In genomic region chr4:64713256-64713840, GRCh38 we compare ENCODE assay signal across 7 cellular contexts.
DNase-seq lines count a peak whose midpoint lies in the region; ATAC-seq, FAIRE-seq and TF ChIP-seq lines count a peak whose summit lies in the region.

No MANE protein-coding gene starts in this region.

- TF ChIP-seq POLR2A in H54 (IDR thresholded peaks at IDR 0.05; ENCODE audit: low read depth, low read length): no peak

- H3K4me1 Mint-ChIP-seq in brain (peaks cover 4% of the 10 kb centered on the region), neural progenitor cell (peaks cover 3% of the 10 kb centered on the region)

- no peaks in the 10 kb centered on the region for H3K4me1 ChIP-seq in neural progenitor cell

- DNase-seq in GM10266 (ENCODE audit: extremely low spot score): peak; percentile 14
- DNase-seq in MV-4-11 (lab: John Stamatoyannopoulos, UW): peak; percentile 3
- DNase-seq in neural progenitor cell (ENCODE audit: low spot score): peak; percentile 23
- no peak for DNase-seq in effector CD4-positive, alpha-beta T cell
- no peak for DNase-seq in H54 (ENCODE audit: insufficient read length, low spot score)

- H3K4me3 Mint-ChIP-seq in brain (no peak overlapping the region), neural progenitor cell (no peak overlapping the region)

- H4K20me1 ChIP-seq in neural progenitor cell (ENCODE audit: low read depth): no peaks in the 10 kb centered on the region

- no peak overlapping the region for H3K4me2 ChIP-seq in neural progenitor cell

- no peak overlapping the region for H3K4me3 ChIP-seq in neural progenitor cell

- H3K9me3 Mint-ChIP-seq in brain (peaks cover 0 to 4% (median 3%) of the 10 kb centered on the region in 5 experiments), neural progenitor cell (no peaks in the 10 kb centered on the region)

- H3K27me3 Mint-ChIP-seq in brain: no peaks in the 10 kb centered on the region
- H3K27me3 Mint-ChIP-seq in neural progenitor cell (ENCODE audit: insufficient read depth, low read depth): no peaks in the 10 kb centered on the region

- H3F3A ChIP-seq in neural progenitor cell (ENCODE audit: low read depth): no peaks in the 10 kb centered on the region

- no peaks in the 10 kb centered on the region for H3K9me3 ChIP-seq in neural progenitor cell (ENCODE audit: low read depth)

- peak; percentile 61 for TF ChIP-seq CTCF in GM10266 (IDR thresholded peaks at IDR 0.05; ENCODE audit: control insufficient read depth, insufficient read depth, low read depth, missing control alignments)
- TF ChIP-seq CTCF in brain (conservative IDR thresholded peaks at IDR 0.05): peak; percentile 49 to 69
- TF ChIP-seq CTCF in neural progenitor cell (IDR thresholded peaks at IDR 0.05): peak; percentile 71

- H3K27ac Mint-ChIP-seq in brain (peak overlapping the region in 1 of 5 experiments; percentile 8), neural progenitor cell (no peak overlapping the region)

- H3K36me3 Mint-ChIP-seq in brain: no peaks in the 10 kb centered on the region
- H3K36me3 Mint-ChIP-seq in neural progenitor cell: no peaks in the 10 kb centered on the region

- no peaks in the 10 kb centered on the region for H3K27me3 ChIP-seq in neural progenitor cell

- H3K9ac ChIP-seq in neural progenitor cell: no peak overlapping the region

- FAIRE-seq in H54 (lab: Jason Lieb, UNC): no peak

- H3K79me2 ChIP-seq in neural progenitor cell (ENCODE audit: low read depth): no peaks in the 10 kb centered on the region

- ATAC-seq in GM21825 (IDR thresholded peaks at IDR 0.05; ENCODE audit: unreplicated experiment): peak; percentile 63

- no peak overlapping the region for H2AFZ ChIP-seq in neural progenitor cell (replicated peaks)

- no peaks in the 10 kb centered on the region for H3K36me3 ChIP-seq in neural progenitor cell

- H3K27ac ChIP-seq in neural progenitor cell: no peak overlapping the region

Comparison
In these comparisons a context has a peak if more than half of its experiments do, and no peak if none do; other contexts are left out.
1. DNase-seq: peak in GM10266 (single experiment), MV-4-11 (single experiment) and neural progenitor cell (single experiment); none in effector CD4-positive, alpha-beta T cell (single experiment) and H54 (single experiment).
2. Peak in every context shown above with its lines, with median percentiles within 50 percentile points of each other: CTCF ChIP-seq.